2 cellular contexts compared by ENCODE assay signal in genomic region chr6:127176175-127176574, GRCh38.
A peak's percentile ranks its signal among the peaks of the same experiment; 100 is the strongest.
TF ChIP-seq lines count a peak whose summit lies in the region.

No MANE protein-coding gene starts in this region.

TF ChIP-seq in A549, 52 proteins besides CTCF, POLR2A, EP300 and RAD21:
- TF ChIP-seq ZFP36 (IDR thresholded peaks at IDR 0.05; ENCODE audit: borderline replicate concordance, partially characterized antibody) (no peak), NFE2L2 (conservative IDR thresholded peaks at IDR 0.05; ENCODE audit: low read length) (peak; percentile 63), EHMT2 (IDR thresholded peaks at IDR 0.05; ENCODE audit: low read depth) (no peak), TP53 (CRISPR knock-in tag; IDR thresholded peaks at IDR 0.05) (no peak), BHLHE40 (IDR thresholded peaks at IDR 0.05; ENCODE audit: low read depth, low read length) (no peak), MAFK (IDR thresholded peaks at IDR 0.05; ENCODE audit: partially characterized antibody) (peak; percentile 88), RARB (CRISPR knock-in tag; IDR thresholded peaks at IDR 0.05) (0 out of 2 replicates have a peak, but pooled peaks have one; percentile 28)

TF ChIP-seq in K562, 482 proteins besides CTCF, POLR2A, EP300 and RAD21:
- TF ChIP-seq KHSRP (IDR thresholded peaks at IDR 0.05) = no peak
- peak; percentile 32 to 54; a peak in 3 of 4 replicates for TF ChIP-seq KDM1A (IDR thresholded peaks at IDR 0.05)
- TF ChIP-seq ZNF316 (IDR thresholded peaks at IDR 0.05) = peak; percentile 20; the same call in 1 of the 2 replicates
- peak; percentile 38; the same call in 1 of the 2 replicates for TF ChIP-seq MAFG (tag; conservative IDR thresholded peaks at IDR 0.05)
- TF ChIP-seq CBX8 (IDR thresholded peaks at IDR 0.05; ENCODE audit: borderline replicate concordance, extremely low read depth, low read depth, low read length, poor library complexity, severe bottlenecking) = no peak
- TF ChIP-seq NFE2L1 (tag; IDR thresholded peaks at IDR 0.05; ENCODE audit: borderline replicate concordance, low read depth) = peak; percentile 42; the same call in 1 of the 2 replicates
